ENCODE assay signal across 8 cellular contexts in the genomic region with DNA sequence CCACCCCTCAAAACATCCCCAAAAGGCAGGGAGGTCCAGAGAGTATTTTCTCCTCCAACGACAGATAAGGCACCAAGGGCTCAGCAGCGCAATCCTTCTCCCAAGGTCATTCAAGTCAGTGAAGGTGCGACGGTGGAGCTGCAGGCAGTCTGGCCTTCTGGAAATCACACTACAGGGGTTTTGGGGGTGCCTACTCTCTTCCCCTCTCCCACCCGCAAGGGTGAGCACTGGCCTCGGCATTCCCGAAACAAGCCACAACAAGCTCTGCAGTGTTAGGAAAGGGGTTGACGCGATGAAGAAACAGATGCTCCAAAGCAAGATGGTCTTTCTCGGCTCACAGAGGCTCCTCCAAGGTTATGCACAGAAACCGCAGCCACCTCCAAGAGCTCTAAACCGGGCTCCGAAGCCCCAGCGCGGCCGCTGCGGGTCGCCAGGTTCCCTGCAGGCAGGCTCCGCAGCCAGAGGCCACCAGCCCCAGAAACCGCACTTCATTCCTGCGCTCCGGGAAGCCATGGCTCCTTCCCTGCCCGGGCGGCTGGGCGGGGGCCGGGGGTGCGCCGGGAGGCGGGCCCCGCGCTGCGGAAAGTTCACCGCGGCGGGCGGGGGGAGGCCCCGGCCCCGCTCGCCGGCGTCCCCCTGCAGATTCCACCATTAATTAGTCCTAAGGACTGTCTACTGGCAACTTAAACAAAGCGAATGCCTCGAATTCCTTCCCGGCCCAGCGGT. TPM values are rescaled to one million over a fixed set of nuclear protein-coding genes. Genes with fewer than 3 reads are reported as not detected.
DNase-seq lines count a peak whose midpoint lies in the region; ATAC-seq and TF ChIP-seq lines count a peak whose summit lies in the region.

No MANE protein-coding gene starts in this region.

- peak overlapping the region; percentile 91 for H3K4me2 ChIP-seq in OCI-LY3 (ENCODE audit: low read length)

- no peak overlapping the region for H3K27ac ChIP-seq in OCI-LY3 (ENCODE audit: low read length)
- peak overlapping the region; percentile 89 to 93 for H3K27ac ChIP-seq in uterus

- no peaks in the 10 kb centered on the region for H3K36me3 Mint-ChIP-seq in natural killer cell treated with Interleukin-12 subunit alpha and Interleukin-12 subunit beta and Interleukin-15 and Interleukin-18, amount 100 ng/mL, for 72 hours

- H3K79me2 ChIP-seq in OCI-LY3 (ENCODE audit: low read length), result peaks cover 10% of the 10 kb centered on the region

- H3K4me1 ChIP-seq in OCI-LY3 (ENCODE audit: low read length) (peaks cover 5% of the 10 kb centered on the region), uterus (no peaks in the 10 kb centered on the region)

- peak overlapping the region; percentile 55 for H3K9ac ChIP-seq in OCI-LY3 (ENCODE audit: low read length)

- H3K9me3 ChIP-seq in OCI-LY3 (ENCODE audit: insufficient read depth, low read length) (no peaks in the 10 kb centered on the region), uterus (no peaks in the 10 kb centered on the region)

- H3K27me3 ChIP-seq in OCI-LY3 (ENCODE audit: low read depth, low read length) (no peaks in the 10 kb centered on the region), uterus (no peaks in the 10 kb centered on the region)

- H3K9me3 Mint-ChIP-seq in natural killer cell treated with Interleukin-12 subunit alpha and Interleukin-12 subunit beta and Interleukin-15 and Interleukin-18, amount 100 ng/mL, for 72 hours, result no peaks in the 10 kb centered on the region

- peak; percentile 36 to 52 for ATAC-seq in natural killer cell treated with Interleukin-12 subunit alpha and Interleukin-12 subunit beta and Interleukin-15 and Interleukin-18, amount 100 ng/mL, for 72 hours
- no peak for ATAC-seq in HG03571 (IDR thresholded peaks at IDR 0.05; ENCODE audit: unreplicated experiment)

- H3K27ac Mint-ChIP-seq in natural killer cell treated with Interleukin-12 subunit alpha and Interleukin-12 subunit beta and Interleukin-15 and Interleukin-18, amount 100 ng/mL, for 72 hours, result no peak overlapping the region

- H3K4me3 Mint-ChIP-seq in natural killer cell treated with Interleukin-12 subunit alpha and Interleukin-12 subunit beta and Interleukin-15 and Interleukin-18, amount 100 ng/mL, for 72 hours, result peak overlapping the region; percentile 96

- H3K27me3 Mint-ChIP-seq in natural killer cell treated with Interleukin-12 subunit alpha and Interleukin-12 subunit beta and Interleukin-15 and Interleukin-18, amount 100 ng/mL, for 72 hours, result no peaks in the 10 kb centered on the region

- no peak for TF ChIP-seq POLR2A in uterus (IDR thresholded peaks at IDR 0.05)

- peaks cover 6% of the 10 kb centered on the region for H4K20me1 ChIP-seq in OCI-LY3 (ENCODE audit: insufficient read depth, low read length)

- H3K36me3 ChIP-seq in OCI-LY3 (replicated peaks; ENCODE audit: low read depth, low read length) (no peaks in the 10 kb centered on the region), uterus (no peaks in the 10 kb centered on the region)

- H3K4me3 ChIP-seq in OCI-LY3 (ENCODE audit: low read length) (peak overlapping the region; percentile 86), fibroblast of mammary gland (ENCODE audit: control insufficient read depth, low read depth, low read length) (peak overlapping the region; percentile 91), uterus (peak overlapping the region; percentile 43 to 64)

- peak; percentile 18 for DNase-seq in activated T-cell treated with anti-CD3 and anti-CD28 coated beads for 1 hour (ENCODE audit: low read depth)
- no peak for DNase-seq in activated T-cell treated with anti-CD3 and anti-CD28 coated beads for 4 hours
- DNase-seq in activated effector memory CD4-positive, alpha-beta T cell treated with Interleukin-2 at 50 U/mL for 16 hours, result peak; percentile 18
- DNase-seq in fibroblast of mammary gland (ENCODE audit: low read depth), result peak; percentile 44
- DNase-seq in natural killer cell treated with Interleukin-12 subunit alpha and Interleukin-12 subunit beta and Interleukin-15 and Interleukin-18, amount 100 ng/mL, for 72 hours (ENCODE audit: low spot score), result no peak
- DNase-seq in uterus, result peak; percentile 34 to 41

- peaks cover 23 to 30% of the 10 kb centered on the region in 2 donors for H3K4me1 Mint-ChIP-seq in natural killer cell treated with Interleukin-12 subunit alpha and Interleukin-12 subunit beta and Interleukin-15 and Interleukin-18, amount 100 ng/mL, for 72 hours (ENCODE audit: low read depth in 2 of 2)

- intact Hi-C loops in uterus (cut with DNase I; ENCODE audit: low total_unique reads), result no loop called here

- TF ChIP-seq CTCF in OCI-LY3 (IDR thresholded peaks at IDR 0.05; ENCODE audit: low read depth, low read length), result no peak
- no peak for TF ChIP-seq CTCF in fibroblast of mammary gland (conservative IDR thresholded peaks at IDR 0.05; ENCODE audit: control insufficient read depth, insufficient read depth, low read depth, low read length)
- TF ChIP-seq CTCF in uterus (IDR thresholded peaks at IDR 0.05), result no peak

- no peak overlapping the region for H2AFZ ChIP-seq in OCI-LY3 (ENCODE audit: low read depth, low read length)

RNA-seq across cellular contexts. Expression of a gene that starts 1.1 kb away (rescaled TPM):
- 10 to 100 TPM; 42.7 to 43.1 TPM for total RNA-seq in natural killer cell treated with Interleukin-12 subunit alpha and Interleukin-12 subunit beta and Interleukin-15 and Interleukin-18, amount 100 ng/mL, for 72 hours
- total RNA-seq in uterus, result 10 to 100 TPM in 3 of 4 donors, 1 to 10 TPM in 1; 9.1 to 41.4 (median 27.3) TPM

RNA-seq across cellular contexts. Expression of a gene that starts 49.8 kb away (rescaled TPM):
- not detected for total RNA-seq in natural killer cell treated with Interleukin-12 subunit alpha and Interleukin-12 subunit beta and Interleukin-15 and Interleukin-18, amount 100 ng/mL, for 72 hours
- total RNA-seq in uterus, result not detected

Comparison
In these comparisons a context has a peak if more than half of its experiments do, and no peak if none do; other contexts are left out.
1. DNase-seq: peak in activated T-cell treated with anti-CD3 and anti-CD28 coated beads for 1 hour (single experiment), activated effector memory CD4-positive, alpha-beta T cell treated with Interleukin-2 at 50 U/mL for 16 hours (single experiment), fibroblast of mammary gland (single experiment) and uterus (2 of 2); none in activated T-cell treated with anti-CD3 and anti-CD28 coated beads for 4 hours (single experiment) and natural killer cell treated with Interleukin-12 subunit alpha and Interleukin-12 subunit beta and Interleukin-15 and Interleukin-18, amount 100 ng/mL, for 72 hours (single experiment).
2. Peak in every context shown above with its lines, with median percentiles within 50 percentile points of each other: H3K4me3 ChIP-seq.